ENCODE assay signal across 36 cellular contexts in the genomic region with DNA sequence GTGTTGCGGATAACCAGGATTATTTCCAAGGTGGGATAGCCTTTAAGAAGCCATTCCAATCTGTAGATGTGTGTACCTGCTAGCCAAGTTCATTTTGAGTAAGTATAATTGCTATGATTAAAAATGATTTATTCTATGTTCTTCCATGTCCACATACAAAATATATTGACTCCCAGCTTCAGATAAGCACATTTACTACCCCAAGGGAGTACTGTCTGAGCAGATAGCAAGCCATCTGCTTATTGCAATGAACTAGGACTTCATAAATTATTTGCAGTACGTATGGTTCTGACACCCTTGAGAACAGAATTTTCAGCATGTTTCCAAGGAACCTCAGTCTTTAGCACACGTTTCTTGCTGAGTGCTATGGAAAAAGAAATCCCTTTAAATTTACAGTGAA. TPM values are rescaled to one million over a fixed set of nuclear protein-coding genes. Genes with fewer than 3 reads are reported as not detected.
"Had no signal": no experiment of that assay in that cellular context is flagged by ENCODE, and none has a peak within 500 bp of the region (broad histone marks: within the 10 kb centered on the region; RNA-seq: fewer than 3 reads in every experiment).

No MANE protein-coding gene starts in this region.

- H3K27me3 ChIP-seq: adrenal gland, MG63, SJCRH30 had no signal

- FAIRE-seq: bronchial epithelial cell had no signal

- H3K36me3 ChIP-seq: MG63, SJCRH30 had no signal

- H3K4me3 ChIP-seq: adrenal gland, MG63, SJCRH30 had no signal

- H3K9me3 ChIP-seq: adrenal gland, MG63, SJCRH30 had no signal

- H3K27ac ChIP-seq: adrenal gland, SJCRH30, VCaP had no signal

- DNase-seq: activated B cell treated with CpG ODN at 0.5 μM for 24 hours; activated CD4-positive, alpha-beta memory T cell treated with anti-CD3 and anti-CD28 coated beads for 36 hours; activated CD4-positive, alpha-beta T cell treated with anti-CD3 and anti-CD28 coated beads for 4 hours; activated CD4-positive, alpha-beta T cell treated with anti-CD3 and anti-CD28 coated beads, Interleukin-2, amount 50 U/mL, for 1 hour; activated CD4-positive, CD25-positive, alpha-beta regulatory T cell treated with anti-CD3 and anti-CD28 coated beads, Interleukin-2, amount 50 U/mL, for 72 hours; activated CD8-positive, alpha-beta memory T cell treated with anti-CD3 and anti-CD28 coated beads, Interleukin-2, amount 50 U/mL, for 4 hours; activated gamma-delta T cell treated with Interleukin-2 at 50 U/mL for 16 hours; activated naive CD4-positive, alpha-beta T cell treated with anti-CD3 and anti-CD28 coated beads for 36 hours; activated T-cell treated with anti-CD3 and anti-CD28 coated beads for 4 hours; activated T-cell treated with anti-CD3 and anti-CD28 coated beads, Interleukin-2, amount 50 U/mL, for 4 hours; adrenal gland; Kasumi-1; KG1; MG63; NCI-H1048; NCI-H1105 treated with DMSO at 0.1 percent for 48 hours; NCI-H1436; NCI-H1694; NCI-H1930; NCI-H2081 treated with DMSO at 0.1 percent for 48 hours; NCI-H226; NCI-H446 treated with DMSO at 0.1 percent for 48 hours; NCI-H524; NCI-H69; NK-92 treated with Interleukin-12 subunit alpha and Interleukin-12 subunit beta, amount 100 ng/mL, for 24 hours; SHP77; SJCRH30; SW 1271; T-helper 1 cell; T-helper 2 cell; T-helper 9 cell had no signal

- H3K4me1 ChIP-seq: adrenal gland, SJCRH30 had no signal

RNA-seq across cellular contexts. Expression of gene ABCG5, which starts 28.2 kb away (rescaled TPM):
- total RNA-seq: activated B cell treated with CpG ODN at 0.5 μM for 24 hours; activated CD4-positive, alpha-beta memory T cell treated with anti-CD3 and anti-CD28 coated beads for 36 hours; activated naive CD4-positive, alpha-beta T cell treated with anti-CD3 and anti-CD28 coated beads for 36 hours; activated naive CD4-positive, alpha-beta T cell treated with anti-CD3 and anti-CD28 coated beads, Interleukin-2, amount 50 U/mL, for 72 hours; activated T-cell treated with anti-CD3 and anti-CD28 coated beads, Interleukin-2, amount 50 U/mL, for 4 hours; activated T-helper 1 cell treated with anti-CD3 and anti-CD28 coated beads, Interleukin-12 subunit alpha, Interleukin-12 subunit beta, Interleukin-2, Interleukin-4 antibody, amounts not matched to agents 30 ng/mL and 10 ng/mL and 1 ng/mL, durations not matched to agents 14 hours and 24 hours and 36 hours; bronchial epithelial cell; RPMI7951; SJCRH30 had no signal

RNA-seq across cellular contexts. Expression of gene ABCG8, which starts 28.3 kb away (rescaled TPM):
- total RNA-seq: activated B cell treated with CpG ODN at 0.5 μM for 24 hours; activated CD4-positive, alpha-beta memory T cell treated with anti-CD3 and anti-CD28 coated beads for 36 hours; activated naive CD4-positive, alpha-beta T cell treated with anti-CD3 and anti-CD28 coated beads for 36 hours; activated naive CD4-positive, alpha-beta T cell treated with anti-CD3 and anti-CD28 coated beads, Interleukin-2, amount 50 U/mL, for 72 hours; bronchial epithelial cell; RPMI7951 had no signal
